In the genomic region with DNA sequence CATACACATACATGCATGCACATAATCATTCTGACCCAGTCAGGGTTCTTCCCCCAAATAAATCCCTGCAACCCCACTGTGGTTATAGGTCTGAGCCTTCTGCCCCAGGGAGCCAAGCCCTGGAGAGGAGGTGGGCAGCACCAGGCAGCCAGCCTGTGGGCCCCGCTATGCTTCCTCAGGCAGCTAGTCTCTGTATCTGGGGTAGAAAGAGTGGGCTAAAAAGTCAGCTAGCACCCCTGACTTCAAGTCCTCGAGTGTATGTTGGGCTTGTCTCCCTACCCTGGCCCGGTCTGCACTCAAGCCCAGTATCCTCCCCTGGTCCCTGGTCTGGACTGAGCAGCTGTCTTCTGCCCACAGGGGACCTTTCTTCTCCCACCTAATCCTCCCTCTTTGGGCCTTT, we compare ENCODE assay signal across 17 cellular contexts.
"Had no signal": no experiment of that assay in that cellular context is flagged by ENCODE, and none has a peak within 500 bp of the region (broad histone marks: within the 10 kb centered on the region; RNA-seq: fewer than 3 reads in every experiment).

No MANE protein-coding gene starts in this region.

- H3K27ac Mint-ChIP-seq: activated CD8-positive, alpha-beta T cell treated with anti-CD3 and anti-CD28 coated beads for 36 hours; activated T-helper 1 cell treated with anti-CD3 and anti-CD28 coated beads, Interleukin-12 subunit alpha, Interleukin-12 subunit beta, Interleukin-2, Interleukin-4 antibody, amounts not matched to agents 30 ng/mL and 10 ng/mL and 1 ng/mL, durations not matched to agents 14 hours and 24 hours and 36 hours; memory B cell; natural killer cell treated with Interleukin-12 subunit alpha and Interleukin-12 subunit beta and Interleukin-15 and Interleukin-18, amount 100 ng/mL, for 72 hours had no signal

- ATAC-seq: activated CD8-positive, alpha-beta T cell treated with anti-CD3 and anti-CD28 coated beads for 36 hours; gastroesophageal sphincter; left lung; natural killer cell treated with Interleukin-12 subunit alpha and Interleukin-12 subunit beta and Interleukin-15 and Interleukin-18, amount 100 ng/mL, for 72 hours; psoas muscle; right lobe of liver; stimulated activated effector memory CD8-positive, alpha-beta T cell treated with anti-CD3 and anti-CD28 coated beads, Interleukin-12 subunit alpha, Interleukin-12 subunit beta, amount 100 ng/mL, for 72 hours had no signal

- H3K27me3 ChIP-seq: ascending aorta, breast epithelium, gastroesophageal sphincter, left lung, right lobe of liver, tibial artery, vagina had no signal

- H3K9me3 Mint-ChIP-seq: activated CD8-positive, alpha-beta T cell treated with anti-CD3 and anti-CD28 coated beads for 36 hours; activated T-helper 1 cell treated with anti-CD3 and anti-CD28 coated beads, Interleukin-12 subunit alpha, Interleukin-12 subunit beta, Interleukin-2, Interleukin-4 antibody, amounts not matched to agents 30 ng/mL and 10 ng/mL and 1 ng/mL, durations not matched to agents 14 hours and 24 hours and 36 hours; memory B cell; natural killer cell treated with Interleukin-12 subunit alpha and Interleukin-12 subunit beta and Interleukin-15 and Interleukin-18, amount 100 ng/mL, for 72 hours; stimulated activated effector memory CD8-positive, alpha-beta T cell treated with anti-CD3 and anti-CD28 coated beads, Interleukin-12 subunit alpha, Interleukin-12 subunit beta, amount 100 ng/mL, for 72 hours had no signal

- FAIRE-seq: endometrium, islet of Langerhans had no signal

- DNase-seq: activated CD4-positive, CD25-positive, alpha-beta regulatory T cell treated with anti-CD3 and anti-CD28 coated beads, Interleukin-2, amount 50 U/mL, for 72 hours; activated CD8-positive, alpha-beta T cell treated with anti-CD3 and anti-CD28 coated beads for 36 hours; activated naive CD4-positive, alpha-beta T cell treated with Interleukin-2 at 50 U/mL for 16 hours; psoas muscle had no signal

- H3K4me3 Mint-ChIP-seq: activated CD8-positive, alpha-beta T cell treated with anti-CD3 and anti-CD28 coated beads for 36 hours; activated T-helper 1 cell treated with anti-CD3 and anti-CD28 coated beads, Interleukin-12 subunit alpha, Interleukin-12 subunit beta, Interleukin-2, Interleukin-4 antibody, amounts not matched to agents 30 ng/mL and 10 ng/mL and 1 ng/mL, durations not matched to agents 14 hours and 24 hours and 36 hours; memory B cell; natural killer cell treated with Interleukin-12 subunit alpha and Interleukin-12 subunit beta and Interleukin-15 and Interleukin-18, amount 100 ng/mL, for 72 hours; stimulated activated effector memory CD8-positive, alpha-beta T cell treated with anti-CD3 and anti-CD28 coated beads, Interleukin-12 subunit alpha, Interleukin-12 subunit beta, amount 100 ng/mL, for 72 hours had no signal

- H3K9me3 ChIP-seq: ascending aorta, breast epithelium, gastroesophageal sphincter, left lung, psoas muscle, right lobe of liver, tibial artery, vagina had no signal

- H3K27me3 Mint-ChIP-seq: activated CD8-positive, alpha-beta T cell treated with anti-CD3 and anti-CD28 coated beads for 36 hours; memory B cell; natural killer cell treated with Interleukin-12 subunit alpha and Interleukin-12 subunit beta and Interleukin-15 and Interleukin-18, amount 100 ng/mL, for 72 hours had no signal

- H3K4me3 ChIP-seq: ascending aorta, breast epithelium, gastroesophageal sphincter, left lung, psoas muscle, right lobe of liver, tibial artery, vagina had no signal

- H3K36me3 ChIP-seq: ascending aorta, breast epithelium, left lung, tibial artery, vagina had no signal

- H3K4me1 Mint-ChIP-seq: stimulated activated effector memory CD8-positive, alpha-beta T cell treated with anti-CD3 and anti-CD28 coated beads, Interleukin-12 subunit alpha, Interleukin-12 subunit beta, amount 100 ng/mL, for 72 hours had no signal

- H3K27ac ChIP-seq: ascending aorta, breast epithelium, gastroesophageal sphincter, left lung, psoas muscle, right lobe of liver, tibial artery, vagina had no signal

- H3K4me1 ChIP-seq: right lobe of liver had no signal

- H3K36me3 Mint-ChIP-seq: natural killer cell treated with Interleukin-12 subunit alpha and Interleukin-12 subunit beta and Interleukin-15 and Interleukin-18, amount 100 ng/mL, for 72 hours; stimulated activated effector memory CD8-positive, alpha-beta T cell treated with anti-CD3 and anti-CD28 coated beads, Interleukin-12 subunit alpha, Interleukin-12 subunit beta, amount 100 ng/mL, for 72 hours had no signal
